ENCODE assay signal across 1 cellular context in the genomic region with DNA sequence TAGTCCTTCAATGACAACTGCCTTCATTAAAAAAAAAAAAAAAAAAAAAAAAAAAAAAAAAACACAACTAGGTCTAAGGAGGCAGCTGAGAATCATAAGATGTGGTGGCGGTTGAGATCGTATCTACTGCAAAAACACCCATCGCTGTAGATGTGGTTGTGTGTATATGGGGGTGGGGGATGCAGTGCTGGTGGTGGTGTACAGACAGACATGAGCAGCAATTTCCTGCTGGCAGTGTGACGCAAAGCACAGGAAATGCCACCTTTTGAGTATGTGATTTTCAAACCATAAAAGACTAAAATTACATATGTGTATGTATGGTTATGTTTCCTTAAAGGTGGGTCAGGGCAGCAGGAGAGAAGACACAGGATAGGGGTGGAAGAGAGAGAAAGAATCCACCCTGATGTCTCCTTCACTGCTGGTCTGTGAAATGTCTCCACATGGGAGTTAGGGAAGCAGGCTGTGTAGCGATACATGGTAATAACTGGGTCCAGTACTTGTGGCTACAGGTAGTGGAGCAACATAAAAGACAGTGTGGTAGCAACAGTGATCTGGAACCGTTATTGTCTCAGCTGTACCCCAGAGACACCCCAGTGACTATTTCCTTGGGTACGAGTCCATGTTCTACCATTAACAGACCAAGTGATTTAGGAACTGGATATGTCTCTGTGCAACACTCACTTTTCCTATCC.
TF ChIP-seq lines count a peak whose summit lies in the region.

No MANE protein-coding gene starts in this region.

TF ChIP-seq in SK-N-SH, 30 proteins besides CTCF, POLR2A, EP300 and RAD21 (continued from another document):
- TF ChIP-seq CHD2 (IDR thresholded peaks at IDR 0.05; ENCODE audit: low read length, partially characterized antibody): no peak
- TF ChIP-seq TEAD4 (IDR thresholded peaks at IDR 0.05; ENCODE audit: borderline replicate concordance, insufficient read depth): no peak
- TF ChIP-seq ELF1 (IDR thresholded peaks at IDR 0.05): no peak
- TF ChIP-seq, protein P1, sequence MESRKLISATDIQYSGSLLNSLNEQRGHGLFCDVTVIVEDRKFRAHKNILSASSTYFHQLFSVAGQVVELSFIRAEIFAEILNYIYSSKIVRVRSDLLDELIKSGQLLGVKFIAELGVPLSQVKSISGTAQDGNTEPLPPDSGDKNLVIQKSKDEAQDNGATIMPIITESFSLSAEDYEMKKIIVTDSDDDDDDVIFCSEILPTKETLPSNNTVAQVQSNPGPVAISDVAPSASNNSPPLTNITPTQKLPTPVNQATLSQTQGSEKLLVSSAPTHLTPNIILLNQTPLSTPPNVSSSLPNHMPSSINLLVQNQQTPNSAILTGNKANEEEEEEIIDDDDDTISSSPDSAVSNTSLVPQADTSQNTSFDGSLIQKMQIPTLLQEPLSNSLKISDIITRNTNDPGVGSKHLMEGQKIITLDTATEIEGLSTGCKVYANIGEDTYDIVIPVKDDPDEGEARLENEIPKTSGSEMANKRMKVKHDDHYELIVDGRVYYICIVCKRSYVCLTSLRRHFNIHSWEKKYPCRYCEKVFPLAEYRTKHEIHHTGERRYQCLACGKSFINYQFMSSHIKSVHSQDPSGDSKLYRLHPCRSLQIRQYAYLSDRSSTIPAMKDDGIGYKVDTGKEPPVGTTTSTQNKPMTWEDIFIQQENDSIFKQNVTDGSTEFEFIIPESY (IDR thresholded peaks at IDR 0.05; ENCODE audit: borderline replicate concordance, low read depth): no peak
- TF ChIP-seq TCF12 (IDR thresholded peaks at IDR 0.05): no peak
